Comparison of ENCODE assay signal across 1 cellular context in genomic region chr22:43183496-43184263, GRCh38.
TF ChIP-seq lines count a peak whose summit lies in the region.

No MANE protein-coding gene starts in this region.

TF ChIP-seq in IMR-90, 13 proteins besides CTCF, POLR2A, EP300 and RAD21 (continued from another document):
- TF ChIP-seq, protein P1, sequence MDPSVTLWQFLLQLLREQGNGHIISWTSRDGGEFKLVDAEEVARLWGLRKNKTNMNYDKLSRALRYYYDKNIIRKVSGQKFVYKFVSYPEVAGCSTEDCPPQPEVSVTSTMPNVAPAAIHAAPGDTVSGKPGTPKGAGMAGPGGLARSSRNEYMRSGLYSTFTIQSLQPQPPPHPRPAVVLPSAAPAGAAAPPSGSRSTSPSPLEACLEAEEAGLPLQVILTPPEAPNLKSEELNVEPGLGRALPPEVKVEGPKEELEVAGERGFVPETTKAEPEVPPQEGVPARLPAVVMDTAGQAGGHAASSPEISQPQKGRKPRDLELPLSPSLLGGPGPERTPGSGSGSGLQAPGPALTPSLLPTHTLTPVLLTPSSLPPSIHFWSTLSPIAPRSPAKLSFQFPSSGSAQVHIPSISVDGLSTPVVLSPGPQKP (IDR thresholded peaks at IDR 0.05; ENCODE audit: borderline replicate concordance, low read depth, low read length) = no peak
- TF ChIP-seq MXI1 (IDR thresholded peaks at IDR 0.05; ENCODE audit: borderline replicate concordance, low read depth, low read length) (no peak), BHLHE40 (IDR thresholded peaks at IDR 0.05; ENCODE audit: low read depth, low read length) (no peak), MAZ (IDR thresholded peaks at IDR 0.05; ENCODE audit: borderline replicate concordance, low read depth, low read length) (no peak)
- TF ChIP-seq, protein P2, sequence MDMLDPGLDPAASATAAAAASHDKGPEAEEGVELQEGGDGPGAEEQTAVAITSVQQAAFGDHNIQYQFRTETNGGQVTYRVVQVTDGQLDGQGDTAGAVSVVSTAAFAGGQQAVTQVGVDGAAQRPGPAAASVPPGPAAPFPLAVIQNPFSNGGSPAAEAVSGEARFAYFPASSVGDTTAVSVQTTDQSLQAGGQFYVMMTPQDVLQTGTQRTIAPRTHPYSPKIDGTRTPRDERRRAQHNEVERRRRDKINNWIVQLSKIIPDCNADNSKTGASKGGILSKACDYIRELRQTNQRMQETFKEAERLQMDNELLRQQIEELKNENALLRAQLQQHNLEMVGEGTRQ (IDR thresholded peaks at IDR 0.05; ENCODE audit: low read depth, low read length) = no peak
TF ChIP-seq in IMR-90: peak in this region for 0.
